Comparison of ENCODE assay signal across 26 cellular contexts in the genomic region with DNA sequence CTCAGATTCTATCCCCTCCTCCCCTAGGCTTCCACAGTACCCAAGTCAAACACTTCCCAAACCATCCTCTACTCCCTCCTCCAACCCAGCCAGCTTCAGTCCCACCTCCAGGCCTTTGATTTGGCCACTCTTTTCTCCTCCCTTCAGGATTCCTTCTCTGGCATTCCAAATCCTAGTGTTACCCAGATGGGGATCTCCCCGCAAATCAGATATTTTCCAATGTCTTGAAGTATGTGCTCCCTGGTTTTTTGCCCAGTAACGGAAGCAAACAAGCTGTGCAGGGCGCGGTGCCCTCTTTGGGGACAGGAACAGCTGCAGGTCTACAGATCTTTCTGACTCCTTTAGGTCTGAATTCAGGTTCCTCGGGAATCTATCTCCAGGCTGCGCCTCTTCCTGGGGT. TPM values are rescaled to one million over a fixed set of nuclear protein-coding genes. Genes with fewer than 3 reads are reported as not detected.
"Had no signal": no experiment of that assay in that cellular context is flagged by ENCODE, and none has a peak within 500 bp of the region (broad histone marks: within the 10 kb centered on the region; RNA-seq: fewer than 3 reads in every experiment).

No MANE protein-coding gene starts in this region.

- DNase-seq: hippocampal formation; kidney; left colon; left lung; lower lobe of right lung; mammary epithelial cell; mesenchymal stem cell; naive B cell; natural killer cell; nephron progenitor cell; occipital lobe; right cardiac atrium; sigmoid colon; small intestine; spleen; stimulated activated CD4-positive, alpha-beta T cell treated with anti-CD3 and anti-CD28 coated beads, Interleukin-4, amount 100 ng/mL, for 24 hours; stimulated activated naive CD4-positive, alpha-beta T cell treated with Interleukin-2 at 50 U/mL for 16 hours; stimulated activated naive CD8-positive, alpha-beta T cell treated with anti-CD3 and anti-CD28 coated beads, Interleukin-15, amount 100 ng/mL, for 72 hours; substantia nigra; uterus had no signal

- H3K4me2 ChIP-seq: neural progenitor cell had no signal

- H3K27ac ChIP-seq: left lung, lower lobe of right lung, neural progenitor cell, neutrophil, parathyroid adenoma, sigmoid colon, spleen, tibial nerve, uterus had no signal

- ATAC-seq: left colon; left lung; lower lobe of right lung; natural killer cell; right cardiac atrium; stimulated activated memory B cell treated with anti-CD40 and anti-IgM and Interleukin-4, amounts not matched to agents 10 μg/mL and 1 μg/mL and 100 μg/mL, for 72 hours; stimulated activated naive CD8-positive, alpha-beta T cell treated with anti-CD3 and anti-CD28 coated beads, Interleukin-15, amount 100 ng/mL, for 72 hours had no signal

- H2AFZ ChIP-seq: neural progenitor cell, parathyroid adenoma had no signal

- H3K27me3 ChIP-seq: uterus had no signal

- H3K9me3 ChIP-seq: left lung, lower lobe of right lung, neutrophil, sigmoid colon, spleen, tibial nerve, uterus had no signal

- H3K4me3 ChIP-seq: left lung, lower lobe of right lung, neural progenitor cell, sigmoid colon, spleen, tibial nerve, uterus had no signal

- H3K4me1 ChIP-seq: lower lobe of right lung, neural progenitor cell, parathyroid adenoma, uterus had no signal

- H3K36me3 ChIP-seq: lower lobe of right lung, neural progenitor cell, sigmoid colon, uterus had no signal

- H3K9ac ChIP-seq: neural progenitor cell, parathyroid adenoma had no signal

- H3K79me2 ChIP-seq: parathyroid adenoma had no signal

RNA-seq across cellular contexts. Expression of a gene that starts 2.2 kb away (rescaled TPM):
- total RNA-seq: pulmonary artery endothelial cell had no signal
